ENCODE assay signal across 1 cellular context in the genomic region with DNA sequence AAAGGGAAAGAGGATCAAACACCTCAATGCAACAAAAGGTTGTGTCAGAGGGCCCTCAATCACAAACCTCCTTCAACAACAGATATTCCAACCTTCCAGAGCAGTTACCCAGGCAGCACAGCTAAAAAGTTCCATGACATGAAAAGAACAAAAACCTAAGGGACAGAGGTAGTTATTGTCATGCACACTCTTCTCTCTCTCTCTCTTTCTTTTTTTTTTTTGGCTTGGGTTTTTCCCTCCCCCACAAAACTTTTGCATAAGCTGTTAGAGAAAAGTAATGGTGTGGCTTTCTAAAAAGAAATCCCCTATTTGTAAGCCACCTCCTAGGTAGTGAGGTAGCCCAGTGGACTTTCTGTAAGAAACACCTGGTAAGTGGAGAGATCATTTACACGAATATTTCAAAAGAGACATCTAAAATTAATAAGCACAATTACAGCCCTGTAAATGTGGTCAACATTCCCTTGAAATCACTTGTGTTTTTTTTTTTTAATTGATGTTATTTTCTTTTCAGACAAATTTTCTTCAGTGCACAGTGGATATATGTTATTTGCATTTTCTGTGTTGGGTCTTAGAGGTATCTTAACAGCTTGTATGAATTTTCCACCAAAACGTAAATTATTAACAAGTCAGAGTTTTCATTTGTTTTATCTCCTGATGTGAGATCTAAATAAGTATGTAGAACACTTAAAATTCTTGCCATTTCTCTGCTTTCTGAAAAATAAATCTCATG.
A peak's percentile ranks its signal among the peaks of the same experiment; 100 is the strongest.
TF ChIP-seq lines count a peak whose summit lies in the region.

No MANE protein-coding gene starts in this region.

TF ChIP-seq in H1, 55 proteins besides CTCF, POLR2A, EP300 and RAD21 (continued from another document):
- TF ChIP-seq CHD7 (IDR thresholded peaks at IDR 0.05; ENCODE audit: insufficient replicate concordance, low read length) = peak; percentile 94
- peak; percentile 84 for TF ChIP-seq POU5F1 (IDR thresholded peaks at IDR 0.05; ENCODE audit: low read depth, low read length)
- no peak for TF ChIP-seq SAP30 (IDR thresholded peaks at IDR 0.05; ENCODE audit: insufficient read depth, insufficient replicate concordance, low read length)
